ENCODE assay signal across 23 cellular contexts in the genomic region with DNA sequence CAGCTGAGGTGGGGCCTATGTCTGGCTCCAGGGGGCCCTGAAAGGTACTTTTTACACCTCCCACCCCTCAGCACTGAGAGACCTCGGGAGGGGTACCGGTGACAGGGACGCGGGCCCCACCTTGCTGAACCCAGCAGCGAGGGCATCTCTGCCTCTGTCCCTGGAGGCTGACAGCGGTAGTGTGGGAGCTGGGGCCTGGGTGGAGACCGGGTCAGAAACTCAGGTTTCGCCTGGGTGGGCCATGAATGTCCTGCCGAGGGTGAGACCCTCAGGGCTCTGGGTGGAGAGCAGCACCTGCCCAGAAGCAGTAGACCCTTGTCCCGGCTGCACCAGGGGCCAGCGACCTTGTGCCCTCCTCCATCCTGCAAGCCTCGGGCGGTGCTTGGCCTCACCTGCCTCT. TPM values are rescaled to one million over a fixed set of nuclear protein-coding genes. Genes with fewer than 3 reads are reported as not detected.
DNase-seq lines count a peak whose midpoint lies in the region; ATAC-seq and TF ChIP-seq lines count a peak whose summit lies in the region.
"Had no signal": no experiment of that assay in that cellular context is flagged by ENCODE, and none has a peak within 500 bp of the region (broad histone marks: within the 10 kb centered on the region; RNA-seq: fewer than 3 reads in every experiment).

No MANE protein-coding gene starts in this region.

- H3K27ac ChIP-seq in right cardiac atrium (ENCODE audit: low read length) (no peak overlapping the region), heart right ventricle (no peak overlapping the region), RWPE1 (peak overlapping the region; percentile 25), dorsolateral prefrontal cortex (peak overlapping the region in 20 of 59 donors; percentile 8 to 64 (median 31))
- H3K27ac ChIP-seq: GM23248, KMS-11 had no signal

- intact Hi-C loops in right cardiac atrium (cut with DNase I) (no loop called here), heart right ventricle (cut with DNase I) (no loop called here), dorsolateral prefrontal cortex (cut with DNase I) (no loop called here)

- H3K27me3 ChIP-seq in right cardiac atrium (ENCODE audit: control insufficient read depth, insufficient read depth), result no peaks in the 10 kb centered on the region
- H3K27me3 ChIP-seq in heart right ventricle, result no peaks in the 10 kb centered on the region
- no peaks in the 10 kb centered on the region for H3K27me3 ChIP-seq in dorsolateral prefrontal cortex

- POLR2A ChIA-PET in RWPE1 (lab: Yijun Ruan, JAX; ENCODE audit: low non-redundant PET), result no interaction called here

- H3K27ac Mint-ChIP-seq in activated naive CD8-positive, alpha-beta T cell treated with anti-CD3 and anti-CD28 coated beads for 36 hours, result no peak overlapping the region
- H3K27ac Mint-ChIP-seq: CD4-positive, alpha-beta T cell had no signal

- H3K9me3 ChIP-seq in right cardiac atrium (ENCODE audit: control insufficient read depth, low read length), result no peaks in the 10 kb centered on the region
- no peaks in the 10 kb centered on the region for H3K9me3 ChIP-seq in heart right ventricle
- H3K9me3 ChIP-seq: Caco-2 had no signal

- ATAC-seq in right cardiac atrium (no peak), heart right ventricle (no peak)
- ATAC-seq: GM12878, Panc1, Right ventricle myocardium inferior had no signal

- peak in 2 of 3 donors; percentile 45 to 55 for DNase-seq in right cardiac atrium
- no peak for DNase-seq in heart right ventricle
- no peak for DNase-seq in RWPE1 (ENCODE audit: low spot score)
- peak; percentile 31 for DNase-seq in left kidney (ENCODE audit: low read depth, low spot score)
- no peak for DNase-seq in medulla oblongata (ENCODE audit: extremely low spot score)
- DNase-seq in NCI-H526 (lab: John Stamatoyannopoulos, UW), result no peak
- DNase-seq in dorsolateral prefrontal cortex, result no peak
- DNase-seq in activated naive CD8-positive, alpha-beta T cell treated with anti-CD3 and anti-CD28 coated beads for 36 hours, result no peak
- DNase-seq: Caco-2; CD4-positive, alpha-beta T cell; GF-D8; GM23248; NCI-H1092; NCI-H1436 treated with DMSO at 0.1 percent for 48 hours; NCI-H2081; NCI-H2171 treated with DMSO at 0.1 percent for 48 hours; NCI-H446 had no signal

- CTCF ChIA-PET in RWPE1 (lab: Yijun Ruan, JAX), result no interaction called here

- no peaks in the 10 kb centered on the region for H3K36me3 Mint-ChIP-seq in activated naive CD8-positive, alpha-beta T cell treated with anti-CD3 and anti-CD28 coated beads for 36 hours

- peaks cover 2% of the 10 kb centered on the region for H3K4me1 ChIP-seq in right cardiac atrium (ENCODE audit: control insufficient read depth, insufficient read depth, low read length)
- H3K4me1 ChIP-seq in heart right ventricle, result peaks cover 9 to 28% (median 22%) of the 10 kb centered on the region in 9 donors

- no peaks in the 10 kb centered on the region for H3K9me3 Mint-ChIP-seq in activated naive CD8-positive, alpha-beta T cell treated with anti-CD3 and anti-CD28 coated beads for 36 hours
- H3K9me3 Mint-ChIP-seq: CD4-positive, alpha-beta T cell had no signal

- H3K27me3 Mint-ChIP-seq in activated naive CD8-positive, alpha-beta T cell treated with anti-CD3 and anti-CD28 coated beads for 36 hours, result no peaks in the 10 kb centered on the region
- H3K27me3 Mint-ChIP-seq: CD4-positive, alpha-beta T cell had no signal

- peaks cover 0 to 3% (median 0%) of the 10 kb centered on the region in 9 donors for H3K36me3 ChIP-seq in heart right ventricle

- 90% methylated on average over 13 of the region's 13 CpGs for WGBS in right cardiac atrium
- 93 to 95% methylated on average over 13 of the region's 13 CpGs for WGBS in heart right ventricle, 2 donors

- no peak overlapping the region for H3K4me3 ChIP-seq in right cardiac atrium (ENCODE audit: low read length)
- no peak overlapping the region for H3K4me3 ChIP-seq in heart right ventricle
- no peak overlapping the region for H3K4me3 ChIP-seq in dorsolateral prefrontal cortex
- H3K4me3 ChIP-seq: GM12878, GM23248 had no signal

- TF ChIP-seq CTCF in heart right ventricle (IDR thresholded peaks at IDR 0.05), result no peak
- no peak for TF ChIP-seq CTCF in RWPE1 (conservative IDR thresholded peaks at IDR 0.05; ENCODE audit: low read depth)
- no peak for TF ChIP-seq CTCF in dorsolateral prefrontal cortex (IDR thresholded peaks at IDR 0.05 in 54 of 56, conservative IDR thresholded peaks at IDR 0.05 in 2 of 56; ENCODE audit: low read depth in 1 of 56, partially characterized antibody in 56 of 56)

- H3K4me1 Mint-ChIP-seq in activated naive CD8-positive, alpha-beta T cell treated with anti-CD3 and anti-CD28 coated beads for 36 hours, result no peaks in the 10 kb centered on the region

- no peak overlapping the region for H3K4me3 Mint-ChIP-seq in activated naive CD8-positive, alpha-beta T cell treated with anti-CD3 and anti-CD28 coated beads for 36 hours
- H3K4me3 Mint-ChIP-seq: CD4-positive, alpha-beta T cell had no signal

RNA-seq across cellular contexts. Expression of a gene that starts 22.2 kb away (rescaled TPM):
- total RNA-seq in right cardiac atrium (10 to 100 TPM; 30.2 to 33.3 (median 30.9) TPM), heart right ventricle (10 to 100 TPM; 16.7 to 37.9 (median 24.8) TPM), dorsolateral prefrontal cortex (10 to 100 TPM; 32.5 to 82.7 (median 53.2) TPM)
- polyA plus RNA-seq in right cardiac atrium (30.7 TPM), heart right ventricle (10 to 100 TPM; 31.4 to 55.5 TPM)
- 10 to 100 TPM; 17.3 to 18.2 TPM for total RNA-seq in activated naive CD8-positive, alpha-beta T cell treated with anti-CD3 and anti-CD28 coated beads for 36 hours

RNA-seq across cellular contexts. Expression of a gene that starts 30.5 kb away (rescaled TPM):
- total RNA-seq in right cardiac atrium (under 1 TPM; 0.14 to 0.46 (median 0.20) TPM), heart right ventricle (1 to 10 TPM in 1 of 10 donors, under 1 TPM in 5, not detected in 4; 0.05 to 2.3 (median 0.19) TPM), dorsolateral prefrontal cortex (under 1 TPM in 21 of 120 experiments, not detected in 99; 0.08 to 0.70 (median 0.20) TPM)
- polyA plus RNA-seq in right cardiac atrium (0.20 TPM), heart right ventricle (under 1 TPM; 0.13 to 0.37 TPM)
- 10 to 100 TPM; 22.2 to 22.9 TPM for total RNA-seq in activated naive CD8-positive, alpha-beta T cell treated with anti-CD3 and anti-CD28 coated beads for 36 hours
- total RNA-seq: GM23248, SK-MEL-5 had no signal
- polyA plus RNA-seq: BJ, GM23248 had no signal

RNA-seq across cellular contexts. Expression of a gene that starts 34.8 kb away (rescaled TPM):
- 100 to 1,000 TPM; 188 to 203 (median 195) TPM for total RNA-seq in right cardiac atrium
- polyA plus RNA-seq in right cardiac atrium, result 162 TPM
- 100 to 1,000 TPM; 118 to 221 (median 153) TPM for total RNA-seq in heart right ventricle
- 100 to 1,000 TPM in 1 of 2 donors, 10 to 100 TPM in 1; 37.4 to 189 TPM for polyA plus RNA-seq in heart right ventricle
- 100 to 1,000 TPM in 68 of 120 experiments, 10 to 100 TPM in 52; 67.4 to 242 (median 102) TPM for total RNA-seq in dorsolateral prefrontal cortex
- 10 to 100 TPM; 94.7 to 97.2 TPM for total RNA-seq in activated naive CD8-positive, alpha-beta T cell treated with anti-CD3 and anti-CD28 coated beads for 36 hours

RNA-seq across cellular contexts. Expression of a gene that starts 57.5 kb away (rescaled TPM):
- total RNA-seq in right cardiac atrium (10 to 100 TPM; 28.6 to 42.4 (median 35.1) TPM), heart right ventricle (10 to 100 TPM; 20.4 to 52.4 (median 30.0) TPM), dorsolateral prefrontal cortex (10 to 100 TPM; 13.7 to 52.3 (median 29.2) TPM)
- polyA plus RNA-seq in right cardiac atrium (61.8 TPM), heart right ventricle (100 to 1,000 TPM in 1 of 2 donors, 10 to 100 TPM in 1; 56.0 to 187 TPM)
- total RNA-seq in activated naive CD8-positive, alpha-beta T cell treated with anti-CD3 and anti-CD28 coated beads for 36 hours, result 10 to 100 TPM; 26.4 to 27.2 TPM

Comparison
In these comparisons a context has a peak if more than half of its experiments do, and no peak if none do; other contexts are left out.
1. DNase-seq: peak in right cardiac atrium (2 of 3) and left kidney (single experiment); none in heart right ventricle (0 of 2), RWPE1 (single experiment), medulla oblongata (single experiment), NCI-H526 (0 of 2), dorsolateral prefrontal cortex (0 of 10) and activated naive CD8-positive, alpha-beta T cell treated with anti-CD3 and anti-CD28 coated beads for 36 hours (single experiment).
2. RNA of a gene that starts 30.5 kb away (total RNA-seq): 22.2 to 22.9 TPM in activated naive CD8-positive, alpha-beta T cell treated with anti-CD3 and anti-CD28 coated beads for 36 hours; 0.14 to 0.46 TPM in right cardiac atrium, 0.05 to 2.3 TPM in heart right ventricle and 0.08 to 0.70 TPM in dorsolateral prefrontal cortex; every median in the first group is over 4 times any median in the second.